Comparison of ENCODE assay signal across 28 cellular contexts in genomic region chr7:630539-630938, GRCh38.
"Had no signal": no experiment of that assay in that cellular context is flagged by ENCODE, and none has a peak within 500 bp of the region (broad histone marks: within the 10 kb centered on the region; RNA-seq: fewer than 3 reads in every experiment).

No MANE protein-coding gene starts in this region.

- ATAC-seq: activated CD4-positive, CD25-positive, alpha-beta regulatory T cell treated with anti-CD3 and anti-CD28 coated beads, Interleukin-2, amount 50 U/mL, for 24 hours; heart left ventricle; naive thymus-derived CD4-positive, alpha-beta T cell; T-helper 17 cell had no signal

- DNase-seq: activated CD4-positive, alpha-beta T cell treated with anti-CD3 and anti-CD28 coated beads for 48 hours; activated CD4-positive, alpha-beta T cell treated with anti-CD3 and anti-CD28 coated beads, Interleukin-2, amount 50 U/mL, for 48 hours; activated CD8-positive, alpha-beta memory T cell treated with anti-CD3 and anti-CD28 coated beads for 24 hours; activated T-cell treated with anti-CD3 and anti-CD28 coated beads, Interleukin-2, amount 50 U/mL, for 24 hours; anterior cingulate cortex; endodermal cell; foreskin fibroblast; hypothalamus; immature natural killer cell; naive thymus-derived CD4-positive, alpha-beta T cell; occipital lobe; sigmoid colon; small intestine; stimulated activated CD4-positive, alpha-beta T cell treated with anti-CD3 and anti-CD28 coated beads, Interleukin-1b, Interleukin-23, amount 100 ng/mL, for 48 hours; stimulated activated CD4-positive, alpha-beta T cell treated with anti-CD3 and anti-CD28 coated beads, Interleukin-4, amount 100 ng/mL, for 4 hours; stimulated activated CD8-positive, alpha-beta memory T cell treated with anti-CD3 and anti-CD28 coated beads, Interleukin-4, amount 100 ng/mL, for 48 hours; stimulated activated naive CD4-positive, alpha-beta T cell; T-helper 17 cell; T1000; tibial artery; WERI-Rb-1 had no signal

- H3K36me3 ChIP-seq: heart left ventricle, sigmoid colon, suprapubic skin, tibial artery, WERI-Rb-1 had no signal

- H3K27ac Mint-ChIP-seq: activated naive CD8-positive, alpha-beta T cell; activated T-cell treated with anti-CD3 and anti-CD28 coated beads, Interleukin-2, amount 50 U/mL, for 24 hours; dendritic cell treated with granulocyte-macrophage colony-stimulating factor and Interleukin-4, amounts not matched to agents 40 ng/mL and 50 ng/mL, for 4 days; mesothelial cell of epicardium; T-helper 17 cell had no signal

- H3K4me3 ChIP-seq: heart left ventricle, sigmoid colon, suprapubic skin, tibial artery had no signal

- H3K4me1 Mint-ChIP-seq: central memory CD8-positive, alpha-beta T cell; endodermal cell; immature natural killer cell; mesothelial cell of epicardium had no signal

- H3K4me1 ChIP-seq: heart left ventricle, sigmoid colon, suprapubic skin, tibial artery had no signal

- H3K27ac ChIP-seq: heart left ventricle, sigmoid colon, suprapubic skin, tibial artery, WERI-Rb-1 had no signal

- H3K27me3 ChIP-seq: heart left ventricle, sigmoid colon, suprapubic skin, tibial artery had no signal

- H3K27me3 Mint-ChIP-seq: activated naive CD8-positive, alpha-beta T cell; activated T-cell treated with anti-CD3 and anti-CD28 coated beads, Interleukin-2, amount 50 U/mL, for 24 hours; central memory CD8-positive, alpha-beta T cell; dendritic cell treated with granulocyte-macrophage colony-stimulating factor and Interleukin-4, amounts not matched to agents 40 ng/mL and 50 ng/mL, for 4 days; naive thymus-derived CD4-positive, alpha-beta T cell; T-helper 17 cell had no signal

- H3K4me3 Mint-ChIP-seq: activated naive CD8-positive, alpha-beta T cell; activated T-cell treated with anti-CD3 and anti-CD28 coated beads, Interleukin-2, amount 50 U/mL, for 24 hours; central memory CD8-positive, alpha-beta T cell; dendritic cell treated with granulocyte-macrophage colony-stimulating factor and Interleukin-4, amounts not matched to agents 40 ng/mL and 50 ng/mL, for 4 days; endodermal cell; immature natural killer cell; mesothelial cell of epicardium; naive thymus-derived CD4-positive, alpha-beta T cell; T-helper 17 cell had no signal

- H3K9me3 ChIP-seq: suprapubic skin had no signal
